1 cellular context compared by ENCODE assay signal in genomic region chr4:164997324-164997723, GRCh38.
TF ChIP-seq lines count a peak whose summit lies in the region.

No MANE protein-coding gene starts in this region.

TF ChIP-seq in IMR-90, 13 proteins besides CTCF, POLR2A, EP300 and RAD21 (continued from another document):
- TF ChIP-seq MAZ (IDR thresholded peaks at IDR 0.05; ENCODE audit: borderline replicate concordance, low read depth, low read length) (no peak), USF2 (IDR thresholded peaks at IDR 0.05; ENCODE audit: low read depth, low read length) (no peak), SMC3 (IDR thresholded peaks at IDR 0.05; ENCODE audit: low read depth, low read length) (no peak), CHD1 (IDR thresholded peaks at IDR 0.05; ENCODE audit: low read depth, low read length) (no peak), RCOR1 (IDR thresholded peaks at IDR 0.05; ENCODE audit: insufficient replicate concordance, low read length) (no peak), FOS (IDR thresholded peaks at IDR 0.05; ENCODE audit: low read depth, low read length) (no peak), CEBPB (IDR thresholded peaks at IDR 0.05; ENCODE audit: low read depth, low read length) (no peak)
